19 cellular contexts compared by ENCODE assay signal in the genomic region with DNA sequence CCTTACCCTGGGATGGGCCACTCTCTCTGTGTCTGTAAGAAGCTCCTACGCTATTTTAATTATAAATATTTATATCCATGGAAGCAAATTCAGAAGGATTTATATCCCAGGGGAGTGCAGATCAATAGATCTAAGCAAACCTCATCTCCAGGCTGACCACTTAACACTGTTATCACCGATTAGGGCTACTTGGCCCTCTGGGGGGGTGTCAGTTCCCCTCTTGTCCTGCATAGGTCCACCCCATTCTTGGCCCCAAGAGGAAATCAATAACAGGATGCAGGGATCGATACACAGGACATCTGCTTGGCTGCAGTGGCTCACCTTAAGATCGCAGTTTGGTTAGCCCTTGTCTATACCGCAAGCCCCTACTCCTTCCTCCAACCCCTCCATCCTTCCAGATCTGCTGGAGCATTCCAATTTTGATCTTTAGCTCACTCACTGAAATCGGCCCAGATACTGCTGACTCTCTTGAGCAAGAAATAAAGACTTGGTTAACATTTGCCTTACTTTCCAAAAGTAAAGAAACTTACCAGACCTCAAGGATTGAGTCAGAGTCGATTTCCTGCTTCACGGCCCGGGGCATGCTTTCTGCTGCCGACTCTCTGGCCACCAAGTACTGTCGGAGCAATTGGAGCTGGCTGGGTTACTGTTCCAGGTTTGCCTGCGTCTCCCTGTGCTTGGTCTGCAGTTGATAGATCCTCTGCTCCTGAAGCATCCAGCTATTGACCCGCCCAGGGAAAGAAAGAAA.
DNase-seq lines count a peak whose midpoint lies in the region; ATAC-seq and TF ChIP-seq lines count a peak whose summit lies in the region.
"Had no signal": no experiment of that assay in that cellular context is flagged by ENCODE, and none has a peak within 500 bp of the region (broad histone marks: within the 10 kb centered on the region; RNA-seq: fewer than 3 reads in every experiment).

No MANE protein-coding gene starts in this region.

- H3K9me3 ChIP-seq in mammary epithelial cell (replicated peaks; ENCODE audit: insufficient read depth, low read length) (no peaks in the 10 kb centered on the region), left lung (no peaks in the 10 kb centered on the region), spleen (no peaks in the 10 kb centered on the region)
- H3K9me3 ChIP-seq: SK-N-SH had no signal

- no peaks in the 10 kb centered on the region for H3K36me3 ChIP-seq in ACC112 (ENCODE audit: insufficient read depth, low read length)
- no peaks in the 10 kb centered on the region for H3K36me3 ChIP-seq in mammary epithelial cell (ENCODE audit: insufficient read depth, low read length)
- no peaks in the 10 kb centered on the region for H3K36me3 ChIP-seq in left lung
- no peaks in the 10 kb centered on the region for H3K36me3 ChIP-seq in spleen

- peak overlapping the region; percentile 65 for H3K4me3 ChIP-seq in ACC112 (ENCODE audit: low read depth, low read length)
- H3K4me3 ChIP-seq in mammary epithelial cell (replicated peaks in 1 of 3; ENCODE audit: insufficient read depth in 1 of 3, low read depth in 2 of 3, low read length in 3 of 3): no peak overlapping the region
- H3K4me3 ChIP-seq in left lung: no peak overlapping the region
- no peak overlapping the region for H3K4me3 ChIP-seq in spleen

- peak; percentile 4 for DNase-seq in M059J (ENCODE audit: low read depth)
- DNase-seq in mammary epithelial cell: no peak
- peak in 1 of 2 donors; percentile 37 for DNase-seq in left lung
- no peak for DNase-seq in T-cell
- DNase-seq in spleen: no peak
- no peak for DNase-seq in GM03348 (ENCODE audit: low spot score)
- DNase-seq: COR-L47; HFFc6; MM.1S; NCI-H1417 treated with DMSO at 0.1 percent for 48 hours; NCI-H2081 treated with DMSO at 0.1 percent for 48 hours; NCI-H69; NK-92 treated with Interleukin-12 subunit alpha and Interleukin-12 subunit beta, amount 100 ng/mL, for 24 hours; SK-N-SH had no signal

- H3K79me2 ChIP-seq in ACC112 (ENCODE audit: control insufficient read depth, insufficient read depth, low read length, unreplicated experiment) (no peaks in the 10 kb centered on the region), mammary epithelial cell (ENCODE audit: insufficient read depth, low read length) (no peaks in the 10 kb centered on the region)

- no peaks in the 10 kb centered on the region for H3K9me3 Mint-ChIP-seq in T-cell
- H3K9me3 Mint-ChIP-seq: HFFc6 had no signal

- ATAC-seq in left lung: peak; percentile 58
- ATAC-seq in T-cell (replicated peaks in 1 of 4): no peak
- no peak for ATAC-seq in GM21526 (IDR thresholded peaks at IDR 0.05; ENCODE audit: low FRiP score, unreplicated experiment)
- ATAC-seq: Right ventricle myocardium inferior had no signal

- TF ChIP-seq POLR2A in spleen (IDR thresholded peaks at IDR 0.05): no peak

- H3K4me2 ChIP-seq in mammary epithelial cell (ENCODE audit: insufficient read depth, low read depth, low read length): no peak overlapping the region
- H3K4me2 ChIP-seq: KMS-11, SK-N-SH had no signal

- H3K9ac ChIP-seq in mammary epithelial cell (ENCODE audit: insufficient read depth, low read length): no peak overlapping the region
- H3K9ac ChIP-seq: KMS-11, SK-N-SH had no signal

- H3K27me3 ChIP-seq in ACC112 (ENCODE audit: insufficient read depth, low read length) (no peaks in the 10 kb centered on the region), mammary epithelial cell (ENCODE audit: insufficient read depth, low read length) (no peaks in the 10 kb centered on the region), left lung (no peaks in the 10 kb centered on the region), spleen (replicated peaks in 1 of 7) (no peaks in the 10 kb centered on the region)

- H3K27me3 Mint-ChIP-seq in T-cell: no peaks in the 10 kb centered on the region

- no peak overlapping the region for H3K27ac Mint-ChIP-seq in T-cell
- H3K27ac Mint-ChIP-seq: HFFc6 had no signal

- H3K4me3 Mint-ChIP-seq in T-cell: no peak overlapping the region
- H3K4me3 Mint-ChIP-seq: HFFc6 had no signal

- peak overlapping the region; percentile 73 for H2AFZ ChIP-seq in ACC112 (ENCODE audit: low read length, unreplicated experiment)
- peak overlapping the region; percentile 30 for H2AFZ ChIP-seq in mammary epithelial cell (ENCODE audit: low read depth, low read length)

- CTCF ChIA-PET in mammary epithelial cell (lab: Charles Lee; ENCODE audit: low non-redundant PET): no interaction called here
- CTCF ChIA-PET in T-cell (lab: Charles Lee): interaction anchor here in 1 of 2 donors (0.7 kb wide), 1 partner anchor 445 kb away, joined by 3 read pairs; no protein-coding TSS in a partner anchor

- WGBS in mammary epithelial cell (ENCODE audit: low coverage, missing lambda C conversion rate): 86% methylated on average over 13 of the region's 13 CpGs
- 86 to 95% (median 90%) methylated on average over 13 of the region's 13 CpGs for WGBS in spleen, 5 donors

- BruUV-seq in mammary epithelial cell (replicated peaks; lab: Mats Ljungman, UMichigan): no TSS peak

- in situ Hi-C loops in mammary epithelial cell (cut with MboI; ENCODE audit: low sequenced_read_pairs in 2 of 2): no loop called here

- peaks cover 7% of the 10 kb centered on the region for H3K4me1 ChIP-seq in ACC112 (ENCODE audit: control insufficient read depth, insufficient read depth, low read length, unreplicated experiment)
- H3K4me1 ChIP-seq in mammary epithelial cell (ENCODE audit: insufficient read depth, low read length): peaks cover 31% of the 10 kb centered on the region
- peaks cover 0 to 6% of the 10 kb centered on the region in 2 donors for H3K4me1 ChIP-seq in left lung
- no peaks in the 10 kb centered on the region for H3K4me1 ChIP-seq in spleen

- H3K27ac ChIP-seq in ACC112 (ENCODE audit: low read depth, low read length) (peak overlapping the region; percentile 33), mammary epithelial cell (ENCODE audit: insufficient read depth, low read depth, low read length) (no peak overlapping the region), left lung (no peak overlapping the region), spleen (no peak overlapping the region)
- H3K27ac ChIP-seq: C4-2B, KMS-11 had no signal

- TF ChIP-seq CTCF in mammary epithelial cell (conservative IDR thresholded peaks at IDR 0.05 in 1 of 2, IDR thresholded peaks at IDR 0.05 in 1 of 2; ENCODE audit: extremely low read depth in 1 of 2, insufficient read depth in 1 of 2, low read depth in 1 of 2, low read length in 2 of 2) (no peak), left lung (IDR thresholded peaks at IDR 0.05) (no peak), spleen (IDR thresholded peaks at IDR 0.05 in 8 of 11, conservative IDR thresholded peaks at IDR 0.05 in 3 of 11) (no peak)

- H4K20me1 ChIP-seq in mammary epithelial cell (ENCODE audit: insufficient read depth, low read length): no peaks in the 10 kb centered on the region

- dilution Hi-C loops in mammary epithelial cell (cut with HindIII; ENCODE audit: low sequenced_read_pairs): no loop called here

- intact Hi-C loops in mammary epithelial cell (cut with micrococcal nuclease) (no loop called here), left lung (cut with DNase I) (no loop called here), spleen (cut with DNase I; ENCODE audit: low total_unique reads) (no loop called here)

- H3K4me1 Mint-ChIP-seq in T-cell: no peaks in the 10 kb centered on the region

- POLR2A ChIA-PET in T-cell (lab: Charles Lee): no interaction called here

- H3K36me3 Mint-ChIP-seq in T-cell: no peaks in the 10 kb centered on the region
